20 cellular contexts compared by ENCODE assay signal in the genomic region with DNA sequence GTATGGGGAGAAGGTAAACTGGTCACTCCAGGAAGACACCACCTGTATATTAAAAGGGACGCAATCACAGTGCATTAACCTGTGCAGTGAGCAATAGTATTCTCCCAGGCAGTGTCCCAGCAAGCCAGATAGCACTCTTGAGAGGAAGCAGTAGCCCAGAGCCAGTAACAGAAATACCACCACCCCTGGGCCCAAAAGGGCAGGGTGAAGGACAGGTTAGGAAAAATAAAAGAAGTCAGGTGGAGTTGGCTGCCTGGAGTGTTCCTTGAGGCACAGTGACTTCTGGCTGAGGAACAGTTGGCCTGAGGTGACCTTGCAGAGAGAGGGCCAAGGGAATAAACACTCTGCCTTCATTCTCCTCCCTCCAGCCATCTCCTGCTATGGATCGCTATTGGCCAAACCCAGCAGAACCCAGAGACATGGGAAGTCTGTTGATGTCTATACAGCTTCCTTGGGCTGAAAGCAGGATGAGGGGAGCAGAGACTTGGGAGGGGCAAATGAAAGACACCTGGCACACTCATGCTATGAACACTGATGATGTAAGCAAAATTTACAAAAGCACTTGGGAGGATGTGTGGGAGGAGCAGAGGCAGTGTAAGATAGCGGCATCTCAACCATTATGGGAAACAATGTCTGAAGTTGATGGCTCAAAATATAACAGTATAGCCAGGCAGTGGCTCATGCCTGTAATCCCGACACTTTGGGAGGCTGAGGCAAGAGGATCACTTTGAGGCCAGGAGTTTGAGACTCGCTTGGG. TPM values are rescaled to one million over a fixed set of nuclear protein-coding genes. Genes with fewer than 3 reads are reported as not detected.
DNase-seq lines count a peak whose midpoint lies in the region; ATAC-seq and TF ChIP-seq lines count a peak whose summit lies in the region.
"Had no signal": no experiment of that assay in that cellular context is flagged by ENCODE, and none has a peak within 500 bp of the region (broad histone marks: within the 10 kb centered on the region; RNA-seq: fewer than 3 reads in every experiment).

No MANE protein-coding gene starts in this region.

- H3K36me3 Mint-ChIP-seq in activated naive CD4-positive, alpha-beta T cell treated with anti-CD3 and anti-CD28 coated beads, Interleukin-2, amount 50 U/mL, for 72 hours, result peaks cover 11 to 16% of the 10 kb centered on the region in 2 donors
- H3K36me3 Mint-ChIP-seq in activated naive CD4-positive, alpha-beta T cell treated with anti-CD3 and anti-CD28 coated beads for 36 hours (ENCODE audit: low read depth), result peaks cover 29% of the 10 kb centered on the region
- H3K36me3 Mint-ChIP-seq in effector memory CD8-positive, alpha-beta T cell (ENCODE audit: insufficient read depth), result peaks cover 41% of the 10 kb centered on the region
- H3K36me3 Mint-ChIP-seq in progenitor cell of endocrine pancreas (ENCODE audit: insufficient read depth), result peaks cover 26% of the 10 kb centered on the region

- no peak overlapping the region for H3K4me3 ChIP-seq in KMS-11 (IDR thresholded peaks at IDR 0.05; ENCODE audit: insufficient read depth, low read depth, low read length)
- H3K4me3 ChIP-seq: mucosa of descending colon had no signal

- no peaks in the 10 kb centered on the region for H3K9me3 Mint-ChIP-seq in activated naive CD4-positive, alpha-beta T cell treated with anti-CD3 and anti-CD28 coated beads, Interleukin-2, amount 50 U/mL, for 72 hours
- no peaks in the 10 kb centered on the region for H3K9me3 Mint-ChIP-seq in activated naive CD4-positive, alpha-beta T cell treated with anti-CD3 and anti-CD28 coated beads for 36 hours
- H3K9me3 Mint-ChIP-seq in effector memory CD8-positive, alpha-beta T cell, result no peaks in the 10 kb centered on the region
- H3K9me3 Mint-ChIP-seq in progenitor cell of endocrine pancreas (ENCODE audit: low read depth), result no peaks in the 10 kb centered on the region
- H3K9me3 Mint-ChIP-seq: activated CD4-positive, alpha-beta T cell treated with anti-CD3 and anti-CD28 coated beads, Interleukin-2, amount 10 ng/mL, durations not matched to agents 24 days and 14 days; activated T-helper 1 cell treated with anti-CD3 and anti-CD28 coated beads, Interleukin-12 subunit alpha, Interleukin-12 subunit beta, Interleukin-2, Interleukin-4 antibody, amounts not matched to agents 30 ng/mL and 10 ng/mL and 1 ng/mL, durations not matched to agents 14 hours and 24 hours and 36 hours; endodermal cell had no signal

- H3K27ac ChIP-seq in KMS-11, result peak overlapping the region; percentile 6; the same call in 1 of the 2 replicates

- H4K20me1 ChIP-seq in KMS-11 (ENCODE audit: insufficient read depth), result no peaks in the 10 kb centered on the region

- peaks cover 24% of the 10 kb centered on the region for H3K4me1 Mint-ChIP-seq in activated naive CD4-positive, alpha-beta T cell treated with anti-CD3 and anti-CD28 coated beads for 36 hours (ENCODE audit: low read depth)
- H3K4me1 Mint-ChIP-seq in effector memory CD8-positive, alpha-beta T cell (ENCODE audit: low read depth in 2 of 2), result peaks cover 6 to 24% of the 10 kb centered on the region in 2 donors
- H3K4me1 Mint-ChIP-seq in progenitor cell of endocrine pancreas (ENCODE audit: low read depth), result peaks cover 2% of the 10 kb centered on the region
- H3K4me1 Mint-ChIP-seq: endodermal cell had no signal

- TF ChIP-seq CTCF in KMS-11 (conservative IDR thresholded peaks at IDR 0.05; ENCODE audit: low read depth, low read length), result no peak
- TF ChIP-seq CTCF in progenitor cell of endocrine pancreas (IDR thresholded peaks at IDR 0.05; ENCODE audit: unreplicated experiment), result no peak

- no peak overlapping the region for H3K9ac ChIP-seq in KMS-11
- H3K9ac ChIP-seq: SK-N-SH had no signal

- no peak overlapping the region for H3K4me2 ChIP-seq in KMS-11
- H3K4me2 ChIP-seq: SK-N-SH had no signal

- H3K4me3 Mint-ChIP-seq in activated naive CD4-positive, alpha-beta T cell treated with anti-CD3 and anti-CD28 coated beads for 36 hours, result no peak overlapping the region
- H3K4me3 Mint-ChIP-seq in effector memory CD8-positive, alpha-beta T cell, result no peak overlapping the region
- no peak overlapping the region for H3K4me3 Mint-ChIP-seq in progenitor cell of endocrine pancreas (ENCODE audit: low read depth)
- H3K4me3 Mint-ChIP-seq: activated CD4-positive, alpha-beta T cell treated with anti-CD3 and anti-CD28 coated beads, Interleukin-2, amount 10 ng/mL, durations not matched to agents 24 days and 14 days; activated T-helper 1 cell treated with anti-CD3 and anti-CD28 coated beads, Interleukin-12 subunit alpha, Interleukin-12 subunit beta, Interleukin-2, Interleukin-4 antibody, amounts not matched to agents 30 ng/mL and 10 ng/mL and 1 ng/mL, durations not matched to agents 14 hours and 24 hours and 36 hours; endodermal cell had no signal

- peak in 1 of 2 donors; percentile 22 for ATAC-seq in activated naive CD4-positive, alpha-beta T cell treated with anti-CD3 and anti-CD28 coated beads, Interleukin-2, amount 50 U/mL, for 72 hours
- no peak for ATAC-seq in effector memory CD8-positive, alpha-beta T cell (replicated peaks)
- ATAC-seq in GM19463 (IDR thresholded peaks at IDR 0.05; ENCODE audit: unreplicated experiment), result no peak
- ATAC-seq: mucosa of descending colon, sciatic nerve had no signal

- CTCF ChIA-PET in activated naive CD4-positive, alpha-beta T cell treated with anti-CD3 and anti-CD28 coated beads for 36 hours (lab: Charles Lee), result interaction anchor here (0.6 kb wide), 1 partner anchor 98 kb away, joined by 4 read pairs; no protein-coding TSS in a partner anchor

- no peak for DNase-seq in activated naive CD4-positive, alpha-beta T cell treated with anti-CD3 and anti-CD28 coated beads, Interleukin-2, amount 50 U/mL, for 72 hours (ENCODE audit: low spot score in 2 of 2)
- no peak for DNase-seq in activated naive CD4-positive, alpha-beta T cell treated with anti-CD3 and anti-CD28 coated beads for 36 hours
- no peak for DNase-seq in effector memory CD8-positive, alpha-beta T cell
- DNase-seq in progenitor cell of endocrine pancreas (ENCODE audit: low spot score, unreplicated experiment), result no peak
- no peak for DNase-seq in NOMO-1 (lab: John Stamatoyannopoulos, UW; ENCODE audit: unreplicated experiment in 2 of 2)
- DNase-seq in COR-L47 (lab: John Stamatoyannopoulos, UW), result no peak
- DNase-seq: activated CD4-positive, alpha-beta T cell treated with anti-CD3 and anti-CD28 coated beads, Interleukin-2, amount 10 ng/mL, durations not matched to agents 24 days and 14 days; amygdala; Caco-2; endodermal cell; left cardiac atrium; mucosa of descending colon; NCI-H1930; NCI-H69; nucleus accumbens; SK-N-SH had no signal

- H3K27me3 ChIP-seq in KMS-11 (ENCODE audit: insufficient read depth, low read depth), result no peaks in the 10 kb centered on the region

- H3K79me2 ChIP-seq in KMS-11 (ENCODE audit: insufficient read depth, low read depth), result peaks cover 3% of the 10 kb centered on the region

- no peak overlapping the region for H2AFZ ChIP-seq in KMS-11 (ENCODE audit: low read depth)

- H3K4me1 ChIP-seq in KMS-11 (ENCODE audit: low read depth, poor library complexity, severe bottlenecking), result peaks cover 28% of the 10 kb centered on the region
- H3K4me1 ChIP-seq: Caco-2 had no signal

- H3K27me3 Mint-ChIP-seq in activated naive CD4-positive, alpha-beta T cell treated with anti-CD3 and anti-CD28 coated beads for 36 hours (ENCODE audit: low read depth), result no peaks in the 10 kb centered on the region
- no peaks in the 10 kb centered on the region for H3K27me3 Mint-ChIP-seq in effector memory CD8-positive, alpha-beta T cell
- no peaks in the 10 kb centered on the region for H3K27me3 Mint-ChIP-seq in progenitor cell of endocrine pancreas
- H3K27me3 Mint-ChIP-seq: activated CD4-positive, alpha-beta T cell treated with anti-CD3 and anti-CD28 coated beads, Interleukin-2, amount 10 ng/mL, durations not matched to agents 24 days and 14 days had no signal

- H3K36me3 ChIP-seq in KMS-11 (ENCODE audit: insufficient read depth), result peaks cover 5% of the 10 kb centered on the region; the same call in 1 of the 2 replicates

- intact Hi-C loops in activated naive CD4-positive, alpha-beta T cell treated with anti-CD3 and anti-CD28 coated beads for 36 hours (cut with micrococcal nuclease), result no loop called here

- peak overlapping the region; percentile 39 to 44 for H3K27ac Mint-ChIP-seq in activated naive CD4-positive, alpha-beta T cell treated with anti-CD3 and anti-CD28 coated beads, Interleukin-2, amount 50 U/mL, for 72 hours
- no peak overlapping the region for H3K27ac Mint-ChIP-seq in activated naive CD4-positive, alpha-beta T cell treated with anti-CD3 and anti-CD28 coated beads for 36 hours
- H3K27ac Mint-ChIP-seq in effector memory CD8-positive, alpha-beta T cell, result peak overlapping the region; percentile 64 to 82
- H3K27ac Mint-ChIP-seq in progenitor cell of endocrine pancreas, result peak overlapping the region; percentile 8
- H3K27ac Mint-ChIP-seq: activated CD4-positive, alpha-beta T cell treated with anti-CD3 and anti-CD28 coated beads, Interleukin-2, amount 10 ng/mL, durations not matched to agents 24 days and 14 days; activated T-helper 1 cell treated with anti-CD3 and anti-CD28 coated beads, Interleukin-12 subunit alpha, Interleukin-12 subunit beta, Interleukin-2, Interleukin-4 antibody, amounts not matched to agents 30 ng/mL and 10 ng/mL and 1 ng/mL, durations not matched to agents 14 hours and 24 hours and 36 hours; endodermal cell had no signal

RNA-seq across cellular contexts. Expression of a gene that starts 7.5 kb away (rescaled TPM):
- 10 to 100 TPM; 14.6 to 25.9 TPM for total RNA-seq in activated naive CD4-positive, alpha-beta T cell treated with anti-CD3 and anti-CD28 coated beads, Interleukin-2, amount 50 U/mL, for 72 hours
- 10 to 100 TPM; 24.1 to 26.6 TPM for total RNA-seq in activated naive CD4-positive, alpha-beta T cell treated with anti-CD3 and anti-CD28 coated beads for 36 hours
- 55.6 and 58.1 TPM in 2 replicates for total RNA-seq in progenitor cell of endocrine pancreas

RNA-seq across cellular contexts. Expression of a gene that starts 12.7 kb away (rescaled TPM):
- 1,000 to 10,000 TPM; 1,912 to 2,327 TPM for total RNA-seq in activated naive CD4-positive, alpha-beta T cell treated with anti-CD3 and anti-CD28 coated beads, Interleukin-2, amount 50 U/mL, for 72 hours
- total RNA-seq in activated naive CD4-positive, alpha-beta T cell treated with anti-CD3 and anti-CD28 coated beads for 36 hours, result 1,000 to 10,000 TPM; 2,807 to 2,916 TPM
- 1,835 and 1,920 TPM in 2 replicates for total RNA-seq in progenitor cell of endocrine pancreas

RNA-seq across cellular contexts. Expression of a gene that starts 19.1 kb away (rescaled TPM):
- 100 to 1,000 TPM in 1 of 2 donors, 10 to 100 TPM in 1; 75.1 to 108 TPM for total RNA-seq in activated naive CD4-positive, alpha-beta T cell treated with anti-CD3 and anti-CD28 coated beads, Interleukin-2, amount 50 U/mL, for 72 hours
- 10 to 100 TPM; 60.2 to 61.2 TPM for total RNA-seq in activated naive CD4-positive, alpha-beta T cell treated with anti-CD3 and anti-CD28 coated beads for 36 hours
- 81.9 and 82.8 TPM in 2 replicates for total RNA-seq in progenitor cell of endocrine pancreas
